ENCODE assay signal across 1 cellular context in genomic region chr12:54980341-54980740, GRCh38.
TF ChIP-seq lines count a peak whose summit lies in the region.

No MANE protein-coding gene starts in this region.

TF ChIP-seq in K562, 482 proteins besides CTCF, POLR2A, EP300 and RAD21 (continued from another document):
- TF ChIP-seq ATF3 (IDR thresholded peaks at IDR 0.05) (no peak), ATF3 (CRISPR knock-in tag; conservative IDR thresholded peaks at IDR 0.05) (no peak), ZNF584 (CRISPR knock-in tag; IDR thresholded peaks at IDR 0.05; ENCODE audit: low read depth) (peak; percentile 71; the same call in 1 of the 2 replicates), MAZ (CRISPR knock-in tag; conservative IDR thresholded peaks at IDR 0.05 in 1 of 2, IDR thresholded peaks at IDR 0.05 in 1 of 2) (0 out of 4 replicates have a peak, but pooled peaks of 1 of the 2 experiments have one; percentile 29), RNF2 (IDR thresholded peaks at IDR 0.05) (peak; percentile 25; the same call in 1 of the 2 replicates), ZNF583 (CRISPR knock-in tag; IDR thresholded peaks at IDR 0.05) (no peak), ZNF79 (CRISPR knock-in tag; IDR thresholded peaks at IDR 0.05; ENCODE audit: low read depth) (no peak), CXXC5 (CRISPR knock-in tag; IDR thresholded peaks at IDR 0.05) (0 out of 2 replicates have a peak, but pooled peaks have one; percentile 14), SUPT5H (IDR thresholded peaks at IDR 0.05) (no peak), ZNF592 (IDR thresholded peaks at IDR 0.05) (0 out of 2 replicates have a peak, but pooled peaks have one; percentile 24), E2F5 (CRISPR knock-in tag; IDR thresholded peaks at IDR 0.05) (no peak), C11orf30 (IDR thresholded peaks at IDR 0.05; ENCODE audit: low read depth) (0 out of 2 replicates have a peak, but pooled peaks have one; percentile 5), ZNF445 (CRISPR knock-in tag; IDR thresholded peaks at IDR 0.05; ENCODE audit: low read depth) (no peak), KAT8 (IDR thresholded peaks at IDR 0.05; ENCODE audit: low read depth) (no peak), VEZF1 (CRISPR knock-in tag; IDR thresholded peaks at IDR 0.05) (peak; percentile 74), NFXL1 (CRISPR knock-in tag; IDR thresholded peaks at IDR 0.05) (no peak), ZNF766 (CRISPR knock-in tag; conservative IDR thresholded peaks at IDR 0.05) (0 out of 2 replicates have a peak, but pooled peaks have one; percentile 34), SMAD3 (CRISPR knock-in tag; conservative IDR thresholded peaks at IDR 0.05) (no peak), TEAD1 (CRISPR knock-in tag; IDR thresholded peaks at IDR 0.05) (0 out of 4 replicates have a peak, but pooled peaks of 1 of the 2 experiments have one; percentile 13)
